Comparison of ENCODE assay signal across 32 cellular contexts in genomic region chr19:56612737-56613136, GRCh38. TPM values are rescaled to one million over a fixed set of nuclear protein-coding genes. Genes with fewer than 3 reads are reported as not detected.
"Had no signal": no experiment of that assay in that cellular context is flagged by ENCODE, and none has a peak within 500 bp of the region (broad histone marks: within the 10 kb centered on the region; RNA-seq: fewer than 3 reads in every experiment).

No MANE protein-coding gene starts in this region.

- DNase-seq: activated CD4-positive, alpha-beta memory T cell treated with anti-CD3 and anti-CD28 coated beads, Interleukin-2, amount 10 ng/mL, durations not matched to agents 7 days and 5 days; activated CD4-positive, alpha-beta T cell treated with anti-CD3 and anti-CD28 coated beads for 36 hours; activated CD4-positive, alpha-beta T cell treated with anti-CD3 and anti-CD28 coated beads, Interleukin-2, amount 10 ng/mL, durations not matched to agents 24 days and 14 days; activated CD4-positive, alpha-beta T cell treated with anti-CD3 and anti-CD28 coated beads, Interleukin-2, amount 50 U/mL, for 4 hours; activated CD4-positive, CD25-positive, alpha-beta regulatory T cell; activated CD4-positive, CD25-positive, alpha-beta regulatory T cell treated with anti-CD3 and anti-CD28 coated beads, Interleukin-2, amount 50 U/mL, for 72 hours; activated CD8-positive, alpha-beta memory T cell treated with anti-CD3 and anti-CD28 coated beads, Interleukin-2, amount 50 U/mL, for 48 hours; activated gamma-delta T cell; activated naive CD4-positive, alpha-beta T cell; activated naive CD4-positive, alpha-beta T cell treated with anti-CD3 and anti-CD28 coated beads, Interleukin-2, amount 10 ng/mL, durations not matched to agents 7 days and 5 days; activated naive CD8-positive, alpha-beta T cell treated with anti-CD3 and anti-CD28 coated beads, Interleukin-2, amount 10 ng/mL, durations not matched to agents 7 days and 5 days; activated T-cell treated with anti-CD3 and anti-CD28 coated beads for 4 hours; activated T-cell treated with anti-CD3 and anti-CD28 coated beads, Interleukin-2, amount 50 U/mL, for 24 hours; activated T-cell treated with anti-CD3 and anti-CD28 coated beads, Interleukin-2, amount 50 U/mL, for 72 hours; central memory CD4-positive, alpha-beta T cell; cerebellar nuclear complex; colonic mucosa; effector memory CD4-positive, alpha-beta T cell; endodermal cell; erythroblast; foreskin keratinocyte; gastrocnemius medialis; glutamatergic neuron; heart left ventricle; T-helper 1 cell; T-helper 17 cell; T1000 had no signal

- H3K27ac ChIP-seq: ascending aorta, breast epithelium, cardiac muscle cell, colonic mucosa, foreskin keratinocyte had no signal

- H3K36me3 ChIP-seq: breast epithelium, cardiac muscle cell, colonic mucosa had no signal

- ATAC-seq: activated CD4-positive, alpha-beta T cell treated with anti-CD3 and anti-CD28 coated beads for 36 hours; activated naive CD4-positive, alpha-beta T cell treated with anti-CD3 and anti-CD28 coated beads, Interleukin-2, amount 50 U/mL, for 72 hours; activated T-cell treated with anti-CD3 and anti-CD28 coated beads, Interleukin-2, amount 50 U/mL, for 72 hours; foreskin keratinocyte; gastrocnemius medialis; T-helper 17 cell had no signal

- H3K27me3 ChIP-seq: ascending aorta, breast epithelium, cardiac muscle cell, colonic mucosa, esophagus muscularis mucosa, foreskin keratinocyte, gastrocnemius medialis, heart left ventricle had no signal

- H3K4me3 ChIP-seq: ascending aorta, breast epithelium, cardiac muscle cell, colonic mucosa, esophagus muscularis mucosa, heart left ventricle had no signal

- H3K4me1 ChIP-seq: ascending aorta, breast epithelium, colonic mucosa, foreskin keratinocyte, gastrocnemius medialis had no signal

RNA-seq across cellular contexts. Expression of gene SMIM17, which starts 30.2 kb away (rescaled TPM):
- total RNA-seq: activated CD4-positive, alpha-beta T cell treated with anti-CD3 and anti-CD28 coated beads for 36 hours; activated CD4-positive, alpha-beta T cell treated with anti-CD3 and anti-CD28 coated beads, Interleukin-2, amount 10 ng/mL, durations not matched to agents 24 days and 14 days; ascending aorta; colonic mucosa; foreskin keratinocyte; T-helper 17 cell had no signal
- polyA plus RNA-seq: foreskin keratinocyte had no signal

RNA-seq across cellular contexts. Expression of gene ZNF835, which starts 58.8 kb away (rescaled TPM):
- total RNA-seq: foreskin keratinocyte had no signal
- polyA plus RNA-seq: cardiac muscle cell, foreskin keratinocyte had no signal
